In the genomic region with DNA sequence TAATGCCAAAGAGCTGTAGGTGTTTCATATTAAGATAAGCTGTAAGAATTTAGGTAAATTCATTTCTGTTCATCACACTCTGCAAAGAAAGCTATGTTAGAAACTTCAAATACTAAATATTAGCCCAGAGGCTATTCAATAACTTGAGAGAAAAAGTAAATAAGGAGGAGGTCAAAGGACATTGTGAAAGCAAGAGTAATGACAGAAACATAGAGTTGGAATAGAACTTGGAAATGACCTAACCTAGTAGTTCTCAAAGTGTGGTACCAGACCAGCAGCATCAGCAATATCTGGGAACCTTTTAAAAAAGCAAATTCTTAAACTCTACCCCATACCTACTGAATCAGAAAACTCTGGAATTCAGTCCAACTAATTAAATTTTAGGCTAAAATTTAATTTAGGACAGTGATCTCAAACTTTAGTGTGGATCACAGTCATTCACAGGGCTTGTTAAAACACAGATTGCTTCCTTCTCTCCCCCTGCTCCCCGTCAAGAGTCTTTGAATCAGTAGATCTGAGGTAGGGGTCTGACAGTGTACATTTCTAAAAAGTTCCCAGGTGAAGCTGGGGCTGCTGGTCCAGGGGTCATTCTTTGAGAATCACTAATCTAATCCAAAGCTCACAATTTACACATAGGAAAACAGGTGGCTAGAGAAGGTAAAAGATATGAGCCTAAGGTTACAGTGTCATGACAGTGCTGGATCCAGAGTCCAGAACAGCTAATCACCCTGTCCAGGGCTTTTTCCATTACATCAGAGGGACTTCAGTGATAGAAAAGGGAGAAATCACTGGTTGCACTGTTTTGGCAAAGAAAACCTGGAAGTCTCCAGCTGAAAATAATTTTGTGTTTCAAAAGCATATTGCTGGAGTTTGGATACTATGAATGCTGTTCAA, we compare ENCODE assay signal across 1 cellular context.
TF ChIP-seq lines count a peak whose summit lies in the region.

No MANE protein-coding gene starts in this region.

TF ChIP-seq in HepG2, 621 proteins besides CTCF, POLR2A, EP300 and RAD21 (continued from another document and continues in another):
- peak; percentile 57; the same call in 1 of the 2 replicates for TF ChIP-seq CEBPB (IDR thresholded peaks at IDR 0.05; ENCODE audit: borderline replicate concordance, low read depth, low read length)
- TF ChIP-seq SKI (IDR thresholded peaks at IDR 0.05; ENCODE audit: partially characterized antibody), result peak; percentile 96
- peak; percentile 28; the same call in 1 of the 2 replicates for TF ChIP-seq ARID4A (CRISPR knock-in tag; IDR thresholded peaks at IDR 0.05; ENCODE audit: borderline replicate concordance)
- peak; percentile 91 for TF ChIP-seq HMG20A (CRISPR knock-in tag; IDR thresholded peaks at IDR 0.05; ENCODE audit: borderline replicate concordance)
- TF ChIP-seq AKAP8 (CRISPR knock-in tag; IDR thresholded peaks at IDR 0.05), result no peak
- TF ChIP-seq ZNF713 (CRISPR knock-in tag; IDR thresholded peaks at IDR 0.05), result no peak
- TF ChIP-seq KDM6A (CRISPR knock-in tag; IDR thresholded peaks at IDR 0.05; ENCODE audit: low read depth), result peak; percentile 76
- 0 out of 2 replicates have a peak, but pooled peaks have one; percentile 19 for TF ChIP-seq FOSL2 (CRISPR knock-in tag; IDR thresholded peaks at IDR 0.05)
- TF ChIP-seq, protein P1, sequence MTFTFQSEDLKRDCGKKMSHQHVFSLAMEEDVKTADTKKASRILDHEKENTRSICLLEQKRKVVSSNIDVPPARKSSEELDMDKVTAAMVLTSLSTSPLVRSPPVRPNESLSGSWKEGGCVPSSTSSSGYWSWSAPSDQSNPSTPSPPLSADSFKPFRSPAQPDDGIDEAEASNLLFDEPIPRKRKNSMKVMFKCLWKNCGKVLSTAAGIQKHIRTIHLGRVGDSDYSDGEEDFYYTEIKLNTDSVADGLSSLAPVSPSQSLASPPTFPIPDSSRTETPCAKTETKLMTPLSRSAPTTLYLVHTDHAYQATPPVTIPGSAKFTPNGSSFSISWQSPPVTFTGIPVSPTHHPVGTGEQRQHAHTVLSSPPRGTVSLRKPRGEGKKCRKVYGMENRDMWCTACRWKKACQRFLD (CRISPR knock-in tag; IDR thresholded peaks at IDR 0.05; ENCODE audit: borderline replicate concordance), result no peak
- no peak for TF ChIP-seq TIGD3 (CRISPR knock-in tag; IDR thresholded peaks at IDR 0.05; ENCODE audit: borderline replicate concordance)
- peak; percentile 78 for TF ChIP-seq NCOA2 (CRISPR knock-in tag; IDR thresholded peaks at IDR 0.05)
- TF ChIP-seq NFIC (IDR thresholded peaks at IDR 0.05; ENCODE audit: low read length), result peak; percentile 89
- peak; percentile 75 for TF ChIP-seq GATAD2A (CRISPR knock-in tag; IDR thresholded peaks at IDR 0.05)
- TF ChIP-seq PITX1 (CRISPR knock-in tag; IDR thresholded peaks at IDR 0.05), result peak; percentile 77
- TF ChIP-seq, protein P2, sequence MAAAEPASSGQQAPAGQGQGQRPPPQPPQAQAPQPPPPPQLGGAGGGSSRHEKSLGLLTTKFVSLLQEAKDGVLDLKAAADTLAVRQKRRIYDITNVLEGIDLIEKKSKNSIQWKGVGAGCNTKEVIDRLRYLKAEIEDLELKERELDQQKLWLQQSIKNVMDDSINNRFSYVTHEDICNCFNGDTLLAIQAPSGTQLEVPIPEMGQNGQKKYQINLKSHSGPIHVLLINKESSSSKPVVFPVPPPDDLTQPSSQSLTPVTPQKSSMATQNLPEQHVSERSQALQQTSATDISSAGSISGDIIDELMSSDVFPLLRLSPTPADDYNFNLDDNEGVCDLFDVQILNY (CRISPR knock-in tag; conservative IDR thresholded peaks at IDR 0.05), result no peak
- TF ChIP-seq NR2F2 (IDR thresholded peaks at IDR 0.05; ENCODE audit: borderline replicate concordance, low read depth), result peak; percentile 89
- peak; percentile 80; the same call in 1 of the 2 replicates for TF ChIP-seq AHDC1 (CRISPR knock-in tag; IDR thresholded peaks at IDR 0.05; ENCODE audit: borderline replicate concordance)
- TF ChIP-seq CHD4 (IDR thresholded peaks at IDR 0.05; ENCODE audit: borderline replicate concordance, low read length), result peak; percentile 55; the same call in 1 of the 2 replicates
- TF ChIP-seq MEF2D (CRISPR knock-in tag; IDR thresholded peaks at IDR 0.05), result 0 out of 2 replicates have a peak, but pooled peaks have one; percentile 6
- peak; percentile 45; the same call in 1 of the 2 replicates for TF ChIP-seq CREM (IDR thresholded peaks at IDR 0.05)
- no peak for TF ChIP-seq CREM (CRISPR knock-in tag; IDR thresholded peaks at IDR 0.05)
- TF ChIP-seq SOX6 (IDR thresholded peaks at IDR 0.05), result no peak
- TF ChIP-seq SOX6 (CRISPR knock-in tag; IDR thresholded peaks at IDR 0.05), result peak; percentile 55
- no peak for TF ChIP-seq ZNF572 (CRISPR knock-in tag; IDR thresholded peaks at IDR 0.05)
- 0 out of 2 replicates have a peak, but pooled peaks have one; percentile 32 for TF ChIP-seq HMG20B (CRISPR knock-in tag; conservative IDR thresholded peaks at IDR 0.05)
- TF ChIP-seq ZNF20 (CRISPR knock-in tag; IDR thresholded peaks at IDR 0.05), result no peak
- TF ChIP-seq, protein P3, sequence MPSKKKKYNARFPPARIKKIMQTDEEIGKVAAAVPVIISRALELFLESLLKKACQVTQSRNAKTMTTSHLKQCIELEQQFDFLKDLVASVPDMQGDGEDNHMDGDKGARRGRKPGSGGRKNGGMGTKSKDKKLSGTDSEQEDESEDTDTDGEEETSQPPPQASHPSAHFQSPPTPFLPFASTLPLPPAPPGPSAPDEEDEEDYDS (CRISPR knock-in tag; IDR thresholded peaks at IDR 0.05), result no peak
- peak; percentile 57; the same call in 1 of the 2 replicates for TF ChIP-seq ATF2 (CRISPR knock-in tag; IDR thresholded peaks at IDR 0.05)
- no peak for TF ChIP-seq SAFB2 (CRISPR knock-in tag; IDR thresholded peaks at IDR 0.05; ENCODE audit: borderline replicate concordance, low read depth)
- TF ChIP-seq FOXA1 (IDR thresholded peaks at IDR 0.05), result peak; percentile 79
- TF ChIP-seq FOXA1 (CRISPR knock-in tag; IDR thresholded peaks at IDR 0.05), result peak; percentile 91
- peak; percentile 74 for TF ChIP-seq CEBPG (CRISPR knock-in tag; IDR thresholded peaks at IDR 0.05)
- TF ChIP-seq FOXK2 (IDR thresholded peaks at IDR 0.05), result peak; percentile 62
- TF ChIP-seq ZBTB21 (CRISPR knock-in tag; IDR thresholded peaks at IDR 0.05), result peak; percentile 71
- TF ChIP-seq, protein P4, sequence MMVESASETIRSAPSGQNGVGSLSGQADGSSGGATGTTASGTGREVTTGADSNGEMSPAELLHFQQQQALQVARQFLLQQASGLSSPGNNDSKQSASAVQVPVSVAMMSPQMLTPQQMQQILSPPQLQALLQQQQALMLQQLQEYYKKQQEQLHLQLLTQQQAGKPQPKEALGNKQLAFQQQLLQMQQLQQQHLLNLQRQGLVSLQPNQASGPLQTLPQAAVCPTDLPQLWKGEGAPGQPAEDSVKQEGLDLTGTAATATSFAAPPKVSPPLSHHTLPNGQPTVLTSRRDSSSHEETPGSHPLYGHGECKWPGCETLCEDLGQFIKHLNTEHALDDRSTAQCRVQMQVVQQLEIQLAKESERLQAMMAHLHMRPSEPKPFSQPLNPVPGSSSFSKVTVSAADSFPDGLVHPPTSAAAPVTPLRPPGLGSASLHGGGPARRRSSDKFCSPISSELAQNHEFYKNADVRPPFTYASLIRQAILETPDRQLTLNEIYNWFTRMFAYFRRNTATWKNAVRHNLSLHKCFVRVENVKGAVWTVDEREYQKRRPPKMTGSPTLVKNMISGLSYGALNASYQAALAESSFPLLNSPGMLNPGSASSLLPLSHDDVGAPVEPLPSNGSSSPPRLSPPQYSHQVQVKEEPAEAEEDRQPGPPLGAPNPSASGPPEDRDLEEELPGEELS (CRISPR knock-in tag; IDR thresholded peaks at IDR 0.05), result peak; percentile 26; the same call in 1 of the 2 replicates
- peak; percentile 42; the same call in 1 of the 2 replicates for TF ChIP-seq HNF1B (CRISPR knock-in tag; IDR thresholded peaks at IDR 0.05)
